Comparison of ENCODE assay signal across 10 cellular contexts in the genomic region with DNA sequence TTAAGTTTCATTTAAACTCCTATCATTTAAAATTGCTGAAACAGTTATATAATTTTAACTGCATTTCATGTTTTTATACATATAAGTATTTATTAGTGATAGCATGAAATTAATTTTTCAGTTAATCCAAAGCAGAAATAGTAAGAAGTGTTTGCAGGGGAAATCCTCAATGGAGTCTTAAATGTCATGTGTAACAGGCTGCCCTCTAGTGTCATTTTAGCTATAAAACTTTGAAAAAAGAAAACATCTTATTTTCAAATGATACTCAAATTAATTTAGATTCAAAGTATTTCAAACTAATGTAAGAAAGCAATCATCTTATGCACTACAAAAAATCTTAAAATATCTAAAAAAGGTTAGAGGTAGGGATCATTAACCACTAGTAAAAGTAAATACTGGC. TPM values are rescaled to one million over a fixed set of nuclear protein-coding genes. Genes with fewer than 3 reads are reported as not detected.
DNase-seq lines count a peak whose midpoint lies in the region; ATAC-seq, FAIRE-seq and TF ChIP-seq lines count a peak whose summit lies in the region.
"Had no signal": no experiment of that assay in that cellular context is flagged by ENCODE, and none has a peak within 500 bp of the region (broad histone marks: within the 10 kb centered on the region; RNA-seq: fewer than 3 reads in every experiment).

No MANE protein-coding gene starts in this region.

- FAIRE-seq in kidney (lab: Jason Lieb, UNC): peak; percentile 97

- no peak overlapping the region for H3K4me2 ChIP-seq in SU-DHL-6 (ENCODE audit: low read depth, low read length, poor library complexity, severe bottlenecking)

- H3K4me3 ChIP-seq in BJ (ENCODE audit: low read depth, low read length) (no peak overlapping the region), SU-DHL-6 (ENCODE audit: insufficient read depth, low read length, poor library complexity, severe bottlenecking) (no peak overlapping the region), kidney (ENCODE audit: low read length in 2 of 2) (no peak overlapping the region)

- POLR2A ChIA-PET in BJ (lab: Charles Lee): no interaction called here

- no peaks in the 10 kb centered on the region for H4K20me1 ChIP-seq in SU-DHL-6 (ENCODE audit: low read depth, low read length)

- H3K9ac ChIP-seq in SU-DHL-6 (ENCODE audit: low read length): no peak overlapping the region
- no peak overlapping the region for H3K9ac ChIP-seq in kidney (ENCODE audit: low read length in 2 of 2)

- no peaks in the 10 kb centered on the region for H3K36me3 ChIP-seq in BJ (ENCODE audit: control insufficient read depth, insufficient read depth, low read length)
- H3K36me3 ChIP-seq in SU-DHL-6 (ENCODE audit: low read length): peaks cover 3% of the 10 kb centered on the region; the same call in 1 of the 2 replicates
- H3K36me3 ChIP-seq in kidney (ENCODE audit: control insufficient read depth in 1 of 2, insufficient read depth in 2 of 2, low read length in 2 of 2): no peaks in the 10 kb centered on the region

- H3K4me1 ChIP-seq in kidney (ENCODE audit: control insufficient read depth in 1 of 2, insufficient read depth in 1 of 2, low read depth in 1 of 2, low read length in 2 of 2): peaks cover 0 to 2% of the 10 kb centered on the region in 2 donors

- no peak for DNase-seq in BJ (ENCODE audit: low read depth)
- no peak for DNase-seq in kidney
- no peak for DNase-seq in 8988T
- DNase-seq in mesenteric fat pad (ENCODE audit: low spot score): no peak
- DNase-seq in SKM-1 treated with dmso at 0.1 percent for 144 hours (lab: John Stamatoyannopoulos, UW; ENCODE audit: unreplicated experiment): no peak
- DNase-seq: effector CD4-positive, alpha-beta T cell; stimulated activated CD4-positive, alpha-beta T cell treated with anti-CD3 and anti-CD28 coated beads, Interleukin-4, amount 100 ng/mL, for 1 hour had no signal

- peak; percentile 38 for ATAC-seq in HG02885 (IDR thresholded peaks at IDR 0.05; ENCODE audit: poor library complexity, unreplicated experiment)
- no peak for ATAC-seq in GM18858 (IDR thresholded peaks at IDR 0.05; ENCODE audit: unreplicated experiment)

- H3K27me3 ChIP-seq in BJ (ENCODE audit: control insufficient read depth, insufficient read depth, low read length) (no peaks in the 10 kb centered on the region), SU-DHL-6 (ENCODE audit: low read length) (no peaks in the 10 kb centered on the region)

- CTCF ChIA-PET in BJ (lab: Yijun Ruan, JAX): interaction anchor here (0.7 to 1.9 kb wide), 10 partner anchors 9 to 79 kb away, joined by 3 to 5 read pairs (median 3); no protein-coding TSS in a partner anchor

- no peaks in the 10 kb centered on the region for H3K79me2 ChIP-seq in SU-DHL-6 (ENCODE audit: insufficient read depth, low read length)

- H2AFZ ChIP-seq in SU-DHL-6 (ENCODE audit: low read depth, low read length, severe bottlenecking): no peak overlapping the region

- H3K27ac ChIP-seq in SU-DHL-6 (ENCODE audit: low read depth, low read length) (no peak overlapping the region), kidney (ENCODE audit: low read depth in 2 of 2, low read length in 2 of 2) (no peak overlapping the region)

- TF ChIP-seq CTCF in BJ (IDR thresholded peaks at IDR 0.05; ENCODE audit: insufficient read depth, low read depth, low read length) (peak; percentile 42), SU-DHL-6 (IDR thresholded peaks at IDR 0.05; ENCODE audit: insufficient read depth, low read length, poor library complexity, severe bottlenecking) (peak; percentile 40), kidney (IDR thresholded peaks at IDR 0.05; ENCODE audit: borderline replicate concordance, extremely low read depth, insufficient read depth) (peak; percentile 20)

- H3F3A ChIP-seq in SU-DHL-6 (ENCODE audit: insufficient read depth): no peaks in the 10 kb centered on the region

- H3K9me2 ChIP-seq in SU-DHL-6 (replicated peaks; ENCODE audit: insufficient read depth, low read length): no peaks in the 10 kb centered on the region

- intact Hi-C loops in kidney (cut with DNase I): no loop called here

- no peaks in the 10 kb centered on the region for H3K9me3 ChIP-seq in SU-DHL-6 (ENCODE audit: insufficient read depth, low read length)
- no peaks in the 10 kb centered on the region for H3K9me3 ChIP-seq in kidney (ENCODE audit: control insufficient read depth in 1 of 2, low read length in 2 of 2)

RNA-seq across cellular contexts. Expression of a gene that starts 27.1 kb away (rescaled TPM):
- 7.8 and 14.5 TPM in 2 replicates for polyA plus RNA-seq in BJ (2011; rRNA removed)
- polyA minus RNA-seq in BJ (2011; rRNA and poly(A)+ RNA removed): 10.8 and 12.1 TPM in 2 replicates
- 36.8 TPM for total RNA-seq in kidney
- 20.8 TPM for polyA plus RNA-seq in kidney (ENCODE audit: insufficient read depth, low read depth, low replicate concordance)
- total RNA-seq in mesenteric fat pad: 44.2 TPM
